In genomic region chr9:22210262-22210661, GRCh38 we compare ENCODE assay signal across 14 cellular contexts.
DNase-seq lines count a peak whose midpoint lies in the region; ATAC-seq and TF ChIP-seq lines count a peak whose summit lies in the region.
"Had no signal": no experiment of that assay in that cellular context is flagged by ENCODE, and none has a peak within 500 bp of the region (broad histone marks: within the 10 kb centered on the region; RNA-seq: fewer than 3 reads in every experiment).

No MANE protein-coding gene starts in this region.

- H3K4me3 ChIP-seq in Peyer's patch (no peak overlapping the region), A673 (ENCODE audit: low read depth, low read length, poor library complexity, severe bottlenecking) (no peak overlapping the region)
- H3K4me3 ChIP-seq: tibial artery had no signal

- peak overlapping the region; percentile 68 for H3K27ac Mint-ChIP-seq in HFFc6
- peak overlapping the region; percentile 12 for H3K27ac Mint-ChIP-seq in activated naive CD8-positive, alpha-beta T cell treated with anti-CD3 and anti-CD28 coated beads for 36 hours
- H3K27ac Mint-ChIP-seq: CD8-positive, alpha-beta T cell had no signal

- peaks cover 70% of the 10 kb centered on the region for H3K4me1 Mint-ChIP-seq in HFFc6 (ENCODE audit: low read depth)
- peaks cover 49% of the 10 kb centered on the region for H3K4me1 Mint-ChIP-seq in activated naive CD8-positive, alpha-beta T cell treated with anti-CD3 and anti-CD28 coated beads for 36 hours

- no peak for TF ChIP-seq POLR2A in Peyer's patch (IDR thresholded peaks at IDR 0.05)

- POLR2A ChIA-PET in A673 (lab: Charles Lee; ENCODE audit: low non-redundant PET), result no interaction called here

- H3K36me3 ChIP-seq in Peyer's patch (no peaks in the 10 kb centered on the region), A673 (ENCODE audit: insufficient read depth, low read length, poor library complexity, severe bottlenecking) (no peaks in the 10 kb centered on the region)
- H3K36me3 ChIP-seq: neutrophil, tibial artery had no signal

- CTCF ChIA-PET in A673 (lab: Charles Lee), result no interaction called here

- H3K4me1 ChIP-seq in Peyer's patch, result no peaks in the 10 kb centered on the region
- H3K4me1 ChIP-seq in A673 (ENCODE audit: insufficient read depth, low read length, poor library complexity, severe bottlenecking), result no peaks in the 10 kb centered on the region

- H3K27me3 ChIP-seq in Peyer's patch (no peaks in the 10 kb centered on the region), A673 (replicated peaks; ENCODE audit: insufficient read depth, low read depth, low read length, poor library complexity) (no peaks in the 10 kb centered on the region)
- H3K27me3 ChIP-seq: tibial artery had no signal

- no TSS peak for BruUV-seq in A673 (replicated peaks; lab: Mats Ljungman, UMichigan)

- H3K36me3 Mint-ChIP-seq in HFFc6 (ENCODE audit: low read depth), result no peaks in the 10 kb centered on the region
- H3K36me3 Mint-ChIP-seq in activated naive CD8-positive, alpha-beta T cell treated with anti-CD3 and anti-CD28 coated beads for 36 hours, result peaks cover 2% of the 10 kb centered on the region
- H3K36me3 Mint-ChIP-seq: CD8-positive, alpha-beta T cell had no signal

- intact Hi-C loops in A673 (cut with micrococcal nuclease; ENCODE audit: unreplicated experiment), result no loop called here

- no peaks in the 10 kb centered on the region for H3K9me3 Mint-ChIP-seq in HFFc6
- peaks cover 2% of the 10 kb centered on the region for H3K9me3 Mint-ChIP-seq in activated naive CD8-positive, alpha-beta T cell treated with anti-CD3 and anti-CD28 coated beads for 36 hours
- H3K9me3 Mint-ChIP-seq: CD8-positive, alpha-beta T cell had no signal

- 0 out of 2 replicates have a peak overlapping the region, but pooled peaks have one; percentile 9 for H3K4me3 Mint-ChIP-seq in HFFc6
- no peak overlapping the region for H3K4me3 Mint-ChIP-seq in activated naive CD8-positive, alpha-beta T cell treated with anti-CD3 and anti-CD28 coated beads for 36 hours
- H3K4me3 Mint-ChIP-seq: CD8-positive, alpha-beta T cell had no signal

- ATAC-seq in GM21360 (IDR thresholded peaks at IDR 0.05; ENCODE audit: unreplicated experiment), result no peak
- ATAC-seq: CD8-positive, alpha-beta T cell had no signal

- H3K27ac ChIP-seq in Peyer's patch (no peak overlapping the region), A673 (ENCODE audit: low read depth, low read length, poor library complexity, severe bottlenecking) (no peak overlapping the region)
- H3K27ac ChIP-seq: neutrophil, tibial artery had no signal

- no peak for TF ChIP-seq CTCF in HFFc6 (IDR thresholded peaks at IDR 0.05)
- no peak for TF ChIP-seq CTCF in Peyer's patch (IDR thresholded peaks at IDR 0.05)
- TF ChIP-seq CTCF in A673 (conservative IDR thresholded peaks at IDR 0.05; ENCODE audit: low read depth, low read length), result no peak

- peak; percentile 50 for DNase-seq in DMS53 (lab: John Stamatoyannopoulos, UW)
- peak; percentile 24 for DNase-seq in HFFc6
- DNase-seq in activated naive CD8-positive, alpha-beta T cell treated with anti-CD3 and anti-CD28 coated beads for 36 hours, result peak; percentile 9
- DNase-seq in kidney tubule cell (ENCODE audit: low spot score), result peak; percentile 53
- DNase-seq in Peyer's patch, result no peak
- no peak for DNase-seq in A673 (ENCODE audit: low spot score)
- no peak for DNase-seq in amygdala (lab: John Stamatoyannopoulos, UW)
- DNase-seq: activated effector memory CD4-positive, alpha-beta T cell treated with anti-CD3 and anti-CD28 coated beads, Interleukin-2, amount 50 U/mL, for 16 hours; CD8-positive, alpha-beta T cell; KG1; NCI-H1930; tibial artery had no signal

- no peaks in the 10 kb centered on the region for H3K27me3 Mint-ChIP-seq in HFFc6 (ENCODE audit: insufficient read depth)
- H3K27me3 Mint-ChIP-seq in activated naive CD8-positive, alpha-beta T cell treated with anti-CD3 and anti-CD28 coated beads for 36 hours, result peaks cover 6% of the 10 kb centered on the region

- H3K9me3 ChIP-seq in Peyer's patch, result no peaks in the 10 kb centered on the region
- no peaks in the 10 kb centered on the region for H3K9me3 ChIP-seq in A673 (ENCODE audit: low read depth, low read length, poor library complexity, severe bottlenecking)
- H3K9me3 ChIP-seq: neutrophil, tibial artery had no signal

Comparison
In these comparisons a context has a peak if more than half of its experiments do, and no peak if none do; other contexts are left out.
1. DNase-seq: peak in DMS53 (single experiment), HFFc6 (single experiment), activated naive CD8-positive, alpha-beta T cell treated with anti-CD3 and anti-CD28 coated beads for 36 hours (single experiment) and kidney tubule cell (single experiment); none in Peyer's patch (0 of 3), A673 (single experiment) and amygdala (0 of 56).